In genomic region chr16:2223375-2224182, GRCh38 we compare ENCODE assay signal across 1 cellular context.
A peak's percentile ranks its signal among the peaks of the same experiment; 100 is the strongest.
TF ChIP-seq lines count a peak whose summit lies in the region.

A gene with protein sequence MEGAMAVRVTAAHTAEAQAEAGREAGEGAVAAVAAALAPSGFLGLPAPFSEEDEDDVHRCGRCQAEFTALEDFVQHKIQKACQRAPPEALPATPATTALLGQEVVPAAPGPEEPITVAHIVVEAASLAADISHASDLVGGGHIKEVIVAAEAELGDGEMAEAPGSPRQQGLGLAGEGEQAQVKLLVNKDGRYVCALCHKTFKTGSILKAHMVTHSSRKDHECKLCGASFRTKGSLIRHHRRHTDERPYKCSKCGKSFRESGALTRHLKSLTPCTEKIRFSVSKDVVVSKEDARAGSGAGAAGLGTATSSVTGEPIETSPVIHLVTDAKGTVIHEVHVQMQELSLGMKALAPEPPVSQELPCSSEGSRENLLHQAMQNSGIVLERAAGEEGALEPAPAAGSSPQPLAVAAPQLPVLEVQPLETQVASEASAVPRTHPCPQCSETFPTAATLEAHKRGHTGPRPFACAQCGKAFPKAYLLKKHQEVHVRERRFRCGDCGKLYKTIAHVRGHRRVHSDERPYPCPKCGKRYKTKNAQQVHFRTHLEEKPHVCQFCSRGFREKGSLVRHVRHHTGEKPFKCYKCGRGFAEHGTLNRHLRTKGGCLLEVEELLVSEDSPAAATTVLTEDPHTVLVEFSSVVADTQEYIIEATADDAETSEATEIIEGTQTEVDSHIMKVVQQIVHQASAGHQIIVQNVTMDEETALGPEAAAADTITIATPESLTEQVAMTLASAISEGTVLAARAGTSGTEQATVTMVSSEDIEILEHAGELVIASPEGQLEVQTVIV (plus strand): TSS chr16:2223591. CDS start chr16:2223614, 23 bp downstream.

TF ChIP-seq in K562, 482 proteins besides CTCF, POLR2A, EP300 and RAD21 (continued from another document and continues in another):
- TF ChIP-seq ETS1 (conservative IDR thresholded peaks at IDR 0.05; ENCODE audit: control insufficient read depth, low read depth, low read length) (peak; percentile 59), ZNF431 (CRISPR knock-in tag; IDR thresholded peaks at IDR 0.05) (0 out of 2 replicates have a peak, but pooled peaks have one; percentile 11), EZH2 (IDR thresholded peaks at IDR 0.05; ENCODE audit: borderline replicate concordance, low read depth, low read length) (no peak), GATAD2A (IDR thresholded peaks at IDR 0.05) (0 out of 2 replicates have a peak, but pooled peaks have one; percentile 16), XRCC5 (IDR thresholded peaks at IDR 0.05; ENCODE audit: low read depth, low read length) (no peak), TEAD1 (CRISPR knock-in tag; IDR thresholded peaks at IDR 0.05) (peak in 1 of 2 experiments; percentile 21; a peak in 1 of 4 replicates), MNT (conservative IDR thresholded peaks at IDR 0.05) (peak; percentile 83 to 91), NRF1 (conservative IDR thresholded peaks at IDR 0.05 in 1 of 2, IDR thresholded peaks at IDR 0.05 in 1 of 2) (peak; percentile 78 to 81), E2F6 (IDR thresholded peaks at IDR 0.05; ENCODE audit: borderline replicate concordance in 1 of 2, extremely low read depth in 1 of 2, insufficient read depth in 1 of 2, insufficient read length in 1 of 2, low read depth in 1 of 2, low read length in 1 of 2, poor library complexity in 1 of 2, severe bottlenecking in 1 of 2) (peak in 1 of 2 experiments; percentile 47), CREB3L1 (IDR thresholded peaks at IDR 0.05; ENCODE audit: borderline replicate concordance, low read depth) (peak; percentile 31; the same call in 1 of the 2 replicates), SRSF9 (IDR thresholded peaks at IDR 0.05; ENCODE audit: borderline replicate concordance, low read depth, low read length) (no peak), ZNF274 (IDR thresholded peaks at IDR 0.05; ENCODE audit: borderline replicate concordance, low read depth, low read length) (peak; percentile 27; the same call in 1 of the 2 replicates), EHMT2 (IDR thresholded peaks at IDR 0.05) (no peak), ZFX (CRISPR knock-in tag; IDR thresholded peaks at IDR 0.05) (peak; percentile 98), FIP1L1 (IDR thresholded peaks at IDR 0.05; ENCODE audit: low read depth, low read length, poor library complexity, severe bottlenecking) (peak; percentile 69), CHD1 (IDR thresholded peaks at IDR 0.05; ENCODE audit: low read length) (no peak), NEUROD1 (IDR thresholded peaks at IDR 0.05; ENCODE audit: borderline replicate concordance, low read depth, low read length, partially characterized antibody) (peak; percentile 80), ZNF175 (CRISPR knock-in tag; IDR thresholded peaks at IDR 0.05; ENCODE audit: low read depth) (0 out of 2 replicates have a peak, but pooled peaks have one; percentile 27), SREBF2 (CRISPR knock-in tag; IDR thresholded peaks at IDR 0.05) (no peak), SIX5 (IDR thresholded peaks at IDR 0.05; ENCODE audit: borderline replicate concordance in 1 of 2, insufficient read depth in 1 of 2, low read depth in 1 of 2, low read length in 2 of 2) (no peak), ZNF778 (CRISPR knock-in tag; IDR thresholded peaks at IDR 0.05) (no peak), NFIC (IDR thresholded peaks at IDR 0.05) (peak; percentile 53), PML (IDR thresholded peaks at IDR 0.05; ENCODE audit: low read length) (peak; percentile 74; the same call in 1 of the 2 replicates), RBM17 (IDR thresholded peaks at IDR 0.05; ENCODE audit: borderline replicate concordance, low read depth, low read length) (no peak), ATF7 (IDR thresholded peaks at IDR 0.05) (peak; percentile 92), CREBBP (IDR thresholded peaks at IDR 0.05; ENCODE audit: low read depth, low read length) (no peak), GTF2E2 (tag; IDR thresholded peaks at IDR 0.05) (no peak), FUS (optimal IDR thresholded peaks at IDR 0.05; ENCODE audit: low read depth, low read length) (peak; percentile 77), NCOA6 (IDR thresholded peaks at IDR 0.05) (no peak), ASH1L (IDR thresholded peaks at IDR 0.05; ENCODE audit: borderline replicate concordance, low read depth, partially characterized antibody) (no peak), RBM39 (optimal IDR thresholded peaks at IDR 0.05; ENCODE audit: low read depth, low read length) (no peak), XRCC4 (IDR thresholded peaks at IDR 0.05; ENCODE audit: extremely low read depth, insufficient read depth, insufficient read length) (no peak), TFAM (CRISPR knock-in tag; conservative IDR thresholded peaks at IDR 0.05) (no peak), RNF2 (IDR thresholded peaks at IDR 0.05) (peak; percentile 50; the same call in 1 of the 2 replicates), TAF7 (tag; IDR thresholded peaks at IDR 0.05) (0 out of 2 replicates have a peak, but pooled peaks have one; percentile 9), ZNF76 (CRISPR knock-in tag; IDR thresholded peaks at IDR 0.05; ENCODE audit: borderline replicate concordance) (no peak)
- TF ChIP-seq, protein P1, sequence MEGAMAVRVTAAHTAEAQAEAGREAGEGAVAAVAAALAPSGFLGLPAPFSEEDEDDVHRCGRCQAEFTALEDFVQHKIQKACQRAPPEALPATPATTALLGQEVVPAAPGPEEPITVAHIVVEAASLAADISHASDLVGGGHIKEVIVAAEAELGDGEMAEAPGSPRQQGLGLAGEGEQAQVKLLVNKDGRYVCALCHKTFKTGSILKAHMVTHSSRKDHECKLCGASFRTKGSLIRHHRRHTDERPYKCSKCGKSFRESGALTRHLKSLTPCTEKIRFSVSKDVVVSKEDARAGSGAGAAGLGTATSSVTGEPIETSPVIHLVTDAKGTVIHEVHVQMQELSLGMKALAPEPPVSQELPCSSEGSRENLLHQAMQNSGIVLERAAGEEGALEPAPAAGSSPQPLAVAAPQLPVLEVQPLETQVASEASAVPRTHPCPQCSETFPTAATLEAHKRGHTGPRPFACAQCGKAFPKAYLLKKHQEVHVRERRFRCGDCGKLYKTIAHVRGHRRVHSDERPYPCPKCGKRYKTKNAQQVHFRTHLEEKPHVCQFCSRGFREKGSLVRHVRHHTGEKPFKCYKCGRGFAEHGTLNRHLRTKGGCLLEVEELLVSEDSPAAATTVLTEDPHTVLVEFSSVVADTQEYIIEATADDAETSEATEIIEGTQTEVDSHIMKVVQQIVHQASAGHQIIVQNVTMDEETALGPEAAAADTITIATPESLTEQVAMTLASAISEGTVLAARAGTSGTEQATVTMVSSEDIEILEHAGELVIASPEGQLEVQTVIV (CRISPR knock-in tag; IDR thresholded peaks at IDR 0.05; ENCODE audit: borderline replicate concordance) = peak; percentile 96
- TF ChIP-seq, protein P2, sequence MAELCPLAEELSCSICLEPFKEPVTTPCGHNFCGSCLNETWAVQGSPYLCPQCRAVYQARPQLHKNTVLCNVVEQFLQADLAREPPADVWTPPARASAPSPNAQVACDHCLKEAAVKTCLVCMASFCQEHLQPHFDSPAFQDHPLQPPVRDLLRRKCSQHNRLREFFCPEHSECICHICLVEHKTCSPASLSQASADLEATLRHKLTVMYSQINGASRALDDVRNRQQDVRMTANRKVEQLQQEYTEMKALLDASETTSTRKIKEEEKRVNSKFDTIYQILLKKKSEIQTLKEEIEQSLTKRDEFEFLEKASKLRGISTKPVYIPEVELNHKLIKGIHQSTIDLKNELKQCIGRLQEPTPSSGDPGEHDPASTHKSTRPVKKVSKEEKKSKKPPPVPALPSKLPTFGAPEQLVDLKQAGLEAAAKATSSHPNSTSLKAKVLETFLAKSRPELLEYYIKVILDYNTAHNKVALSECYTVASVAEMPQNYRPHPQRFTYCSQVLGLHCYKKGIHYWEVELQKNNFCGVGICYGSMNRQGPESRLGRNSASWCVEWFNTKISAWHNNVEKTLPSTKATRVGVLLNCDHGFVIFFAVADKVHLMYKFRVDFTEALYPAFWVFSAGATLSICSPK (IDR thresholded peaks at IDR 0.05; ENCODE audit: borderline replicate concordance) = no peak
- TF ChIP-seq, protein P3, sequence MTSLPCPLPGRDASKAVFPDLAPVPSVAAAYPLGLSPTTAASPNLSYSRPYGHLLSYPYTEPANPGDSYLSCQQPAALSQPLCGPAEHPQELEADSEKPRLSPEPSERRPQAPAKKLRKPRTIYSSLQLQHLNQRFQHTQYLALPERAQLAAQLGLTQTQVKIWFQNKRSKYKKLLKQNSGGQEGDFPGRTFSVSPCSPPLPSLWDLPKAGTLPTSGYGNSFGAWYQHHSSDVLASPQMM (CRISPR knock-in tag; IDR thresholded peaks at IDR 0.05) = no peak
- TF ChIP-seq, protein P4, sequence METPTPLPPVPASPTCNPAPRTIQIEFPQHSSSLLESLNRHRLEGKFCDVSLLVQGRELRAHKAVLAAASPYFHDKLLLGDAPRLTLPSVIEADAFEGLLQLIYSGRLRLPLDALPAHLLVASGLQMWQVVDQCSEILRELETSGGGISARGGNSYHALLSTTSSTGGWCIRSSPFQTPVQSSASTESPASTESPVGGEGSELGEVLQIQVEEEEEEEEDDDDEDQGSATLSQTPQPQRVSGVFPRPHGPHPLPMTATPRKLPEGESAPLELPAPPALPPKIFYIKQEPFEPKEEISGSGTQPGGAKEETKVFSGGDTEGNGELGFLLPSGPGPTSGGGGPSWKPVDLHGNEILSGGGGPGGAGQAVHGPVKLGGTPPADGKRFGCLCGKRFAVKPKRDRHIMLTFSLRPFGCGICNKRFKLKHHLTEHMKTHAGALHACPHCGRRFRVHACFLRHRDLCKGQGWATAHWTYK (CRISPR knock-in tag; IDR thresholded peaks at IDR 0.05) = no peak
- TF ChIP-seq, protein P5, sequence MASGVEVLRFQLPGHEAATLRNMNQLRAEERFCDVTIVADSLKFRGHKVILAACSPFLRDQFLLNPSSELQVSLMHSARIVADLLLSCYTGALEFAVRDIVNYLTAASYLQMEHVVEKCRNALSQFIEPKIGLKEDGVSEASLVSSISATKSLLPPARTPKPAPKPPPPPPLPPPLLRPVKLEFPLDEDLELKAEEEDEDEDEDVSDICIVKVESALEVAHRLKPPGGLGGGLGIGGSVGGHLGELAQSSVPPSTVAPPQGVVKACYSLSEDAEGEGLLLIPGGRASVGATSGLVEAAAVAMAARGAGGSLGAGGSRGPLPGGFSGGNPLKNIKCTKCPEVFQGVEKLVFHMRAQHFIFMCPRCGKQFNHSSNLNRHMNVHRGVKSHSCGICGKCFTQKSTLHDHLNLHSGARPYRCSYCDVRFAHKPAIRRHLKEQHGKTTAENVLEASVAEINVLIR (CRISPR knock-in tag; IDR thresholded peaks at IDR 0.05) = peak; percentile 56; the same call in 1 of the 2 replicates
- TF ChIP-seq, protein P6, sequence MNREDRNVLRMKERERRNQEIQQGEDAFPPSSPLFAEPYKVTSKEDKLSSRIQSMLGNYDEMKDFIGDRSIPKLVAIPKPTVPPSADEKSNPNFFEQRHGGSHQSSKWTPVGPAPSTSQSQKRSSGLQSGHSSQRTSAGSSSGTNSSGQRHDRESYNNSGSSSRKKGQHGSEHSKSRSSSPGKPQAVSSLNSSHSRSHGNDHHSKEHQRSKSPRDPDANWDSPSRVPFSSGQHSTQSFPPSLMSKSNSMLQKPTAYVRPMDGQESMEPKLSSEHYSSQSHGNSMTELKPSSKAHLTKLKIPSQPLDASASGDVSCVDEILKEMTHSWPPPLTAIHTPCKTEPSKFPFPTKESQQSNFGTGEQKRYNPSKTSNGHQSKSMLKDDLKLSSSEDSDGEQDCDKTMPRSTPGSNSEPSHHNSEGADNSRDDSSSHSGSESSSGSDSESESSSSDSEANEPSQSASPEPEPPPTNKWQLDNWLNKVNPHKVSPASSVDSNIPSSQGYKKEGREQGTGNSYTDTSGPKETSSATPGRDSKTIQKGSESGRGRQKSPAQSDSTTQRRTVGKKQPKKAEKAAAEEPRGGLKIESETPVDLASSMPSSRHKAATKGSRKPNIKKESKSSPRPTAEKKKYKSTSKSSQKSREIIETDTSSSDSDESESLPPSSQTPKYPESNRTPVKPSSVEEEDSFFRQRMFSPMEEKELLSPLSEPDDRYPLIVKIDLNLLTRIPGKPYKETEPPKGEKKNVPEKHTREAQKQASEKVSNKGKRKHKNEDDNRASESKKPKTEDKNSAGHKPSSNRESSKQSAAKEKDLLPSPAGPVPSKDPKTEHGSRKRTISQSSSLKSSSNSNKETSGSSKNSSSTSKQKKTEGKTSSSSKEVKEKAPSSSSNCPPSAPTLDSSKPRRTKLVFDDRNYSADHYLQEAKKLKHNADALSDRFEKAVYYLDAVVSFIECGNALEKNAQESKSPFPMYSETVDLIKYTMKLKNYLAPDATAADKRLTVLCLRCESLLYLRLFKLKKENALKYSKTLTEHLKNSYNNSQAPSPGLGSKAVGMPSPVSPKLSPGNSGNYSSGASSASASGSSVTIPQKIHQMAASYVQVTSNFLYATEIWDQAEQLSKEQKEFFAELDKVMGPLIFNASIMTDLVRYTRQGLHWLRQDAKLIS (CRISPR knock-in tag; IDR thresholded peaks at IDR 0.05) = peak; percentile 11; the same call in 1 of the 2 replicates
